In genomic region chr5:123438902-123439301, GRCh38 we compare ENCODE assay signal across 9 cellular contexts.
DNase-seq lines count a peak whose midpoint lies in the region; ATAC-seq and TF ChIP-seq lines count a peak whose summit lies in the region.
"Had no signal": no experiment of that assay in that cellular context is flagged by ENCODE, and none has a peak within 500 bp of the region (broad histone marks: within the 10 kb centered on the region; RNA-seq: fewer than 3 reads in every experiment).

No MANE protein-coding gene starts in this region.

- peak; percentile 44 for ATAC-seq in GM18909 (IDR thresholded peaks at IDR 0.05; ENCODE audit: poor library complexity, unreplicated experiment)
- no peak for ATAC-seq in HG03280 (IDR thresholded peaks at IDR 0.05; ENCODE audit: unreplicated experiment)
- no peak for ATAC-seq in GM21723 (IDR thresholded peaks at IDR 0.05; ENCODE audit: unreplicated experiment)

- H3K9ac ChIP-seq in OCI-LY1 (ENCODE audit: low read length): no peak overlapping the region

- no peaks in the 10 kb centered on the region for H3K79me2 ChIP-seq in OCI-LY1 (ENCODE audit: insufficient read depth, low read length)

- H2AFZ ChIP-seq in OCI-LY1 (ENCODE audit: low read length): peak overlapping the region; percentile 81; the same call in 1 of the 2 replicates

- H3K27me3 ChIP-seq in OCI-LY1 (ENCODE audit: insufficient read depth, low read length): no peaks in the 10 kb centered on the region

- no peaks in the 10 kb centered on the region for H4K20me1 ChIP-seq in OCI-LY1 (ENCODE audit: insufficient read depth, low read length)

- H3K4me1 ChIP-seq in OCI-LY1 (ENCODE audit: insufficient read depth, low read length, severe bottlenecking): no peaks in the 10 kb centered on the region

- no peak overlapping the region for H3K4me3 ChIP-seq in OCI-LY1 (ENCODE audit: low read depth, low read length, poor library complexity, severe bottlenecking)

- H3F3A ChIP-seq in OCI-LY1 (ENCODE audit: insufficient read depth, low read length): no peaks in the 10 kb centered on the region

- H3K27ac ChIP-seq in OCI-LY1 (ENCODE audit: low read depth, low read length, poor library complexity, severe bottlenecking): no peak overlapping the region

- H3K9me3 ChIP-seq in OCI-LY1 (ENCODE audit: low read length): no peaks in the 10 kb centered on the region

- peak; percentile 80 for DNase-seq in DMS53 (lab: John Stamatoyannopoulos, UW)
- peak; percentile 43 for DNase-seq in iris pigment epithelial cell (ENCODE audit: low read depth)
- DNase-seq in NCI-H345 (lab: John Stamatoyannopoulos, UW): no peak
- DNase-seq: activated gamma-delta T cell treated with Interleukin-2 at 50 U/mL for 16 hours, RPMI8226 had no signal

- no peak for TF ChIP-seq CTCF in OCI-LY1 (IDR thresholded peaks at IDR 0.05; ENCODE audit: low read length)

- H3K36me3 ChIP-seq in OCI-LY1 (ENCODE audit: insufficient read depth, low read length): no peaks in the 10 kb centered on the region

- no peak overlapping the region for H3K4me2 ChIP-seq in OCI-LY1 (ENCODE audit: low read length)

- no peaks in the 10 kb centered on the region for H3K9me2 ChIP-seq in OCI-LY1 (ENCODE audit: low read depth, low read length)
